In the genomic region with DNA sequence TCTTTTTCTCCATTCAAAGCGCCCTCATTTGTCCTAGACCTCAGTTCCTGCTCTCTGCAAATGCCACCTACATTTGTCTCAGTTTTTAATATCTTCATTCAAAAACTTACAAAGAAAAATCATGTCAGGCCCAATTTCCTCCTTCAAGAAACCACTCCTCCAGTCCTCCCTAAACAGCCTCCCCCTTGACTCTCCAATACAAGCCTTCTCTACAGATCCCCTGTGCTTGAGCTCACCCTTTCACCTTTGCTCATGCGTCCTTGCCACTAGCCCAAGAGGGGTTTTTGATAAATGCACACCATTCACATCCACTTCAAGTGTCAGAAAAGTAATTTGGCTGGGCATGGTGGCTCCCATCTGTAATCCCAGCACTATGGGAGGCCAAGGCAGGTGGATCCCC, we compare ENCODE assay signal across 23 cellular contexts.
A peak's percentile ranks its signal among the peaks of the same experiment; 100 is the strongest.
DNase-seq lines count a peak whose midpoint lies in the region; ATAC-seq and TF ChIP-seq lines count a peak whose summit lies in the region.
"Had no signal": no experiment of that assay in that cellular context is flagged by ENCODE, and none has a peak within 500 bp of the region (broad histone marks: within the 10 kb centered on the region; RNA-seq: fewer than 3 reads in every experiment).

No MANE protein-coding gene starts in this region.

- no peaks in the 10 kb centered on the region for H3K36me3 Mint-ChIP-seq in activated CD4-positive, alpha-beta T cell treated with anti-CD3 and anti-CD28 coated beads for 36 hours (ENCODE audit: low read depth)
- no peaks in the 10 kb centered on the region for H3K36me3 Mint-ChIP-seq in activated CD4-positive, alpha-beta T cell treated with anti-CD3 and anti-CD28 coated beads, Interleukin-2, amount 10 ng/mL, durations not matched to agents 7 days and 5 days (ENCODE audit: low read depth)
- H3K36me3 Mint-ChIP-seq in Caco-2 (ENCODE audit: insufficient read depth, unreplicated experiment) (no peaks in the 10 kb centered on the region), endodermal cell (ENCODE audit: low read depth) (peaks cover 7% of the 10 kb centered on the region), progenitor cell of endocrine pancreas (ENCODE audit: insufficient read depth) (peaks cover 5% of the 10 kb centered on the region)
- H3K36me3 Mint-ChIP-seq: CD4-positive, alpha-beta memory T cell had no signal

- H3K27me3 ChIP-seq in Caco-2 (replicated peaks; ENCODE audit: control insufficient read depth, insufficient read depth, low read length): no peaks in the 10 kb centered on the region
- no peaks in the 10 kb centered on the region for H3K27me3 ChIP-seq in endodermal cell (ENCODE audit: control insufficient read depth, insufficient read depth, low read length, poor library complexity, severe bottlenecking)
- H3K27me3 ChIP-seq: BE2C had no signal

- H3K4me1 ChIP-seq in Caco-2 (peaks cover 38% of the 10 kb centered on the region), endodermal cell (ENCODE audit: control insufficient read depth, insufficient read depth, low read length) (peaks cover 3% of the 10 kb centered on the region)
- H3K4me1 ChIP-seq: BE2C had no signal

- no peaks in the 10 kb centered on the region for H3K27me3 Mint-ChIP-seq in activated CD4-positive, alpha-beta T cell treated with anti-CD3 and anti-CD28 coated beads for 36 hours
- H3K27me3 Mint-ChIP-seq in activated CD4-positive, alpha-beta T cell treated with anti-CD3 and anti-CD28 coated beads, Interleukin-2, amount 10 ng/mL, durations not matched to agents 7 days and 5 days: no peaks in the 10 kb centered on the region
- H3K27me3 Mint-ChIP-seq in Caco-2 (ENCODE audit: insufficient read depth, unreplicated experiment) (no peaks in the 10 kb centered on the region), endodermal cell (ENCODE audit: insufficient read depth) (no peaks in the 10 kb centered on the region), progenitor cell of endocrine pancreas (no peaks in the 10 kb centered on the region)
- H3K27me3 Mint-ChIP-seq: CD4-positive, alpha-beta memory T cell had no signal

- H3K9me3 ChIP-seq in Caco-2: no peaks in the 10 kb centered on the region
- H3K9me3 ChIP-seq in endodermal cell (ENCODE audit: control insufficient read depth, low read length): no peaks in the 10 kb centered on the region
- H3K9me3 ChIP-seq: BE2C had no signal

- 91 to 100% methylated on average over 1 to 2 of the region's 2 CpGs for WGBS in endodermal cell (ENCODE audit: insufficient coverage in 1 of 2, insufficient read length in 1 of 2), 2 experiments

- no peak for DNase-seq in activated CD4-positive, alpha-beta T cell treated with anti-CD3 and anti-CD28 coated beads for 36 hours
- no peak for DNase-seq in activated CD4-positive, alpha-beta T cell treated with anti-CD3 and anti-CD28 coated beads, Interleukin-2, amount 10 ng/mL, durations not matched to agents 7 days and 5 days
- DNase-seq in Caco-2 (no peak), endodermal cell (no peak), progenitor cell of endocrine pancreas (ENCODE audit: low spot score, unreplicated experiment) (no peak), NCI-H2227 treated with DMSO at 0.1 percent for 48 hours (lab: John Stamatoyannopoulos, UW) (no peak), NCI-H774 (lab: John Stamatoyannopoulos, UW) (no peak)
- DNase-seq: 8988T; BE2C; CD4-positive, alpha-beta memory T cell; DMS53; EL; H9; MM.1S; NCI-H1092; NCI-H1436 treated with DMSO at 0.1 percent for 48 hours; NCI-H2029; NCI-H2171; OCI-M1; RPMI8226; SHP77 treated with DMSO at 0.1 percent for 48 hours had no signal

- no peak overlapping the region for H3K27ac ChIP-seq in endodermal cell (ENCODE audit: low read depth, low read length)

- intact Hi-C loops in activated CD4-positive, alpha-beta T cell treated with anti-CD3 and anti-CD28 coated beads for 36 hours (cut with DNase I, micrococcal nuclease): no loop called here
- intact Hi-C loops in Caco-2 (cut with micrococcal nuclease; ENCODE audit: unreplicated experiment): no loop called here

- peak overlapping the region; percentile 48 for H3K27ac Mint-ChIP-seq in activated CD4-positive, alpha-beta T cell treated with anti-CD3 and anti-CD28 coated beads for 36 hours
- no peak overlapping the region for H3K27ac Mint-ChIP-seq in activated CD4-positive, alpha-beta T cell treated with anti-CD3 and anti-CD28 coated beads, Interleukin-2, amount 10 ng/mL, durations not matched to agents 7 days and 5 days
- H3K27ac Mint-ChIP-seq in Caco-2 (ENCODE audit: unreplicated experiment) (peak overlapping the region; percentile 31), endodermal cell (peak overlapping the region; percentile 11), progenitor cell of endocrine pancreas (peak overlapping the region; percentile 82)

- TF ChIP-seq CTCF in Caco-2 (IDR thresholded peaks at IDR 0.05; ENCODE audit: insufficient read depth in 1 of 2, low read depth in 1 of 2, low read length in 1 of 2, severe bottlenecking in 1 of 2, unreplicated experiment in 1 of 2) (no peak), endodermal cell (conservative IDR thresholded peaks at IDR 0.05) (no peak), progenitor cell of endocrine pancreas (IDR thresholded peaks at IDR 0.05; ENCODE audit: unreplicated experiment) (no peak)

- POLR2A ChIA-PET in activated CD4-positive, alpha-beta T cell treated with anti-CD3 and anti-CD28 coated beads for 36 hours (lab: Charles Lee): no interaction called here
- POLR2A ChIA-PET in activated CD4-positive, alpha-beta T cell treated with anti-CD3 and anti-CD28 coated beads, Interleukin-2, amount 10 ng/mL, durations not matched to agents 7 days and 5 days (lab: Charles Lee): no interaction called here
- POLR2A ChIA-PET in Caco-2 (lab: Charles Lee): no interaction called here

- CTCF ChIA-PET in activated CD4-positive, alpha-beta T cell treated with anti-CD3 and anti-CD28 coated beads for 36 hours (lab: Charles Lee): interaction anchor here (0.6 kb wide), 1 partner anchor 18 kb away, joined by 3 read pairs; no protein-coding TSS in a partner anchor
- CTCF ChIA-PET in activated CD4-positive, alpha-beta T cell treated with anti-CD3 and anti-CD28 coated beads, Interleukin-2, amount 10 ng/mL, durations not matched to agents 7 days and 5 days (lab: Charles Lee): interaction anchor here (1.2 kb wide), 1 partner anchor 25 kb away, joined by 3 read pairs; no protein-coding TSS in a partner anchor
- CTCF ChIA-PET in Caco-2 (lab: Charles Lee): no interaction called here

- H3K4me3 ChIP-seq in Caco-2 (ENCODE audit: low read depth, low read length) (no peak overlapping the region), endodermal cell (ENCODE audit: low read length) (no peak overlapping the region)
- H3K4me3 ChIP-seq: GM12878 had no signal

- H3K4me3 Mint-ChIP-seq in activated CD4-positive, alpha-beta T cell treated with anti-CD3 and anti-CD28 coated beads for 36 hours: no peak overlapping the region
- H3K4me3 Mint-ChIP-seq in activated CD4-positive, alpha-beta T cell treated with anti-CD3 and anti-CD28 coated beads, Interleukin-2, amount 10 ng/mL, durations not matched to agents 7 days and 5 days: no peak overlapping the region
- no peak overlapping the region for H3K4me3 Mint-ChIP-seq in Caco-2 (ENCODE audit: unreplicated experiment)
- H3K4me3 Mint-ChIP-seq in endodermal cell: no peak overlapping the region
- H3K4me3 Mint-ChIP-seq in progenitor cell of endocrine pancreas (ENCODE audit: low read depth): no peak overlapping the region
- H3K4me3 Mint-ChIP-seq: CD4-positive, alpha-beta memory T cell; H9 had no signal

- no peaks in the 10 kb centered on the region for H3K9me3 Mint-ChIP-seq in activated CD4-positive, alpha-beta T cell treated with anti-CD3 and anti-CD28 coated beads for 36 hours (ENCODE audit: low read depth)
- H3K9me3 Mint-ChIP-seq in activated CD4-positive, alpha-beta T cell treated with anti-CD3 and anti-CD28 coated beads, Interleukin-2, amount 10 ng/mL, durations not matched to agents 7 days and 5 days: no peaks in the 10 kb centered on the region
- no peaks in the 10 kb centered on the region for H3K9me3 Mint-ChIP-seq in Caco-2 (ENCODE audit: unreplicated experiment)
- no peaks in the 10 kb centered on the region for H3K9me3 Mint-ChIP-seq in endodermal cell
- H3K9me3 Mint-ChIP-seq in progenitor cell of endocrine pancreas (ENCODE audit: low read depth): no peaks in the 10 kb centered on the region
- H3K9me3 Mint-ChIP-seq: CD4-positive, alpha-beta memory T cell; H9 had no signal

- BruUV-seq in Caco-2 (replicated peaks; lab: Mats Ljungman, UMichigan): no TSS peak

- peaks cover 38% of the 10 kb centered on the region for H3K4me1 Mint-ChIP-seq in activated CD4-positive, alpha-beta T cell treated with anti-CD3 and anti-CD28 coated beads for 36 hours
- peaks cover 16% of the 10 kb centered on the region for H3K4me1 Mint-ChIP-seq in activated CD4-positive, alpha-beta T cell treated with anti-CD3 and anti-CD28 coated beads, Interleukin-2, amount 10 ng/mL, durations not matched to agents 7 days and 5 days
- H3K4me1 Mint-ChIP-seq in Caco-2 (ENCODE audit: low read depth, unreplicated experiment) (peaks cover 11% of the 10 kb centered on the region), endodermal cell (peaks cover 44% of the 10 kb centered on the region), progenitor cell of endocrine pancreas (ENCODE audit: low read depth) (peaks cover 49% of the 10 kb centered on the region)

- ATAC-seq in activated CD4-positive, alpha-beta T cell treated with anti-CD3 and anti-CD28 coated beads for 36 hours: no peak
- ATAC-seq in GM19328 (IDR thresholded peaks at IDR 0.05; ENCODE audit: unreplicated experiment): no peak
- ATAC-seq: GM12878 had no signal

- H3K36me3 ChIP-seq in Caco-2 (ENCODE audit: control insufficient read depth, insufficient read depth, low read length) (no peaks in the 10 kb centered on the region), endodermal cell (ENCODE audit: control insufficient read depth, insufficient read depth, low read length) (peaks cover 6% of the 10 kb centered on the region)
- H3K36me3 ChIP-seq: BE2C had no signal

- H3K9ac ChIP-seq in endodermal cell (ENCODE audit: extremely low read depth, low read length, poor library complexity, severe bottlenecking): no peak overlapping the region
